In genomic region chr6:2780109-2780730, GRCh38 we compare ENCODE assay signal across 31 cellular contexts.
"Had no signal": no experiment of that assay in that cellular context is flagged by ENCODE, and none has a peak within 500 bp of the region (broad histone marks: within the 10 kb centered on the region; RNA-seq: fewer than 3 reads in every experiment).

No MANE protein-coding gene starts in this region.

- DNase-seq: activated B cell treated with CpG ODN at 0.5 μM for 24 hours; activated CD4-positive, alpha-beta T cell treated with anti-CD3 and anti-CD28 coated beads for 48 hours; activated CD4-positive, alpha-beta T cell treated with anti-CD3 and anti-CD28 coated beads, Interleukin-2, amount 50 U/mL, for 1 hour; activated CD4-positive, alpha-beta T cell treated with anti-CD3 and anti-CD28 coated beads, Interleukin-2, amount 50 U/mL, for 48 hours; activated CD8-positive, alpha-beta memory T cell treated with anti-CD3 and anti-CD28 coated beads for 24 hours; activated CD8-positive, alpha-beta T cell treated with anti-CD3 and anti-CD28 coated beads for 36 hours; activated effector memory CD4-positive, alpha-beta T cell treated with Interleukin-2 at 50 U/mL for 16 hours; activated gamma-delta T cell treated with Interleukin-2 at 50 U/mL for 16 hours; activated naive CD4-positive, alpha-beta T cell treated with anti-CD3 and anti-CD28 coated beads, Interleukin-2, amount 50 U/mL, for 16 hours; activated naive CD4-positive, alpha-beta T cell treated with Interleukin-2 at 50 U/mL for 16 hours; activated T-cell treated with anti-CD3 and anti-CD28 coated beads, Interleukin-2, amount 50 U/mL, for 4 hours; amniotic stem cell; anterior cingulate cortex; cortex of kidney; dermis blood vessel endothelial cell; effector CD4-positive, alpha-beta T cell; effector memory CD8-positive, alpha-beta T cell; erythroblast; foreskin keratinocyte; gastrocnemius medialis; T-helper 1 cell; T-helper 17 cell; T1000; WERI-Rb-1 had no signal

- H3K4me3 Mint-ChIP-seq: activated B cell treated with CpG ODN at 0.5 μM for 24 hours; activated CD8-positive, alpha-beta T cell treated with anti-CD3 and anti-CD28 coated beads for 36 hours; activated naive CD8-positive, alpha-beta T cell; activated T-cell treated with anti-CD3 and anti-CD28 coated beads, Interleukin-2, amount 50 U/mL, for 4 hours; activated T-helper 17 cell treated with anti-CD3 and anti-CD28 coated beads, Interleukin-2, amount 50 U/mL, for 72 hours; effector memory CD8-positive, alpha-beta T cell; T-helper 17 cell; T-helper 2 cell treated with Interferon-gamma antibody and Interleukin-4, amounts not matched to agents 5 μg/mL and 100 μg/mL, for 36 hours had no signal

- FAIRE-seq: astrocyte, colon had no signal

- H3K9me3 ChIP-seq: esophagus muscularis mucosa, gastrocnemius medialis had no signal

- H3K27ac Mint-ChIP-seq: activated B cell treated with CpG ODN at 0.5 μM for 24 hours; activated CD8-positive, alpha-beta T cell treated with anti-CD3 and anti-CD28 coated beads for 36 hours; activated naive CD8-positive, alpha-beta T cell; activated T-helper 17 cell treated with anti-CD3 and anti-CD28 coated beads, Interleukin-2, amount 50 U/mL, for 72 hours; T-helper 17 cell; T-helper 2 cell treated with Interferon-gamma antibody and Interleukin-4, amounts not matched to agents 5 μg/mL and 100 μg/mL, for 36 hours had no signal

- H3K27me3 Mint-ChIP-seq: activated B cell treated with CpG ODN at 0.5 μM for 24 hours; activated CD8-positive, alpha-beta T cell treated with anti-CD3 and anti-CD28 coated beads for 36 hours; activated naive CD8-positive, alpha-beta T cell; activated T-helper 17 cell treated with anti-CD3 and anti-CD28 coated beads, Interleukin-2, amount 50 U/mL, for 72 hours; effector memory CD8-positive, alpha-beta T cell; T-helper 17 cell had no signal

- H3K4me3 ChIP-seq: esophagus muscularis mucosa, gastrocnemius medialis had no signal

- H3K4me1 ChIP-seq: foreskin keratinocyte had no signal

- H3K9me3 Mint-ChIP-seq: activated B cell treated with CpG ODN at 0.5 μM for 24 hours; activated CD8-positive, alpha-beta T cell treated with anti-CD3 and anti-CD28 coated beads for 36 hours; activated T-cell treated with anti-CD3 and anti-CD28 coated beads, Interleukin-2, amount 50 U/mL, for 4 hours; activated T-helper 17 cell treated with anti-CD3 and anti-CD28 coated beads, Interleukin-2, amount 50 U/mL, for 72 hours; effector memory CD8-positive, alpha-beta T cell; T-helper 2 cell treated with Interferon-gamma antibody and Interleukin-4, amounts not matched to agents 5 μg/mL and 100 μg/mL, for 36 hours had no signal

- ATAC-seq: activated CD4-positive, CD25-positive, alpha-beta regulatory T cell treated with anti-CD3 and anti-CD28 coated beads, Interleukin-2, amount 50 U/mL, for 24 hours; activated CD8-positive, alpha-beta T cell treated with anti-CD3 and anti-CD28 coated beads for 36 hours; activated T-cell treated with anti-CD3 and anti-CD28 coated beads, Interleukin-2, amount 50 U/mL, for 4 hours; activated T-helper 17 cell treated with anti-CD3 and anti-CD28 coated beads, Interleukin-2, amount 50 U/mL, for 72 hours; effector memory CD8-positive, alpha-beta T cell; foreskin keratinocyte; gastrocnemius medialis; T-helper 17 cell had no signal

- H3K27ac ChIP-seq: esophagus muscularis mucosa, foreskin keratinocyte, gastrocnemius medialis, WERI-Rb-1 had no signal

- H3K27me3 ChIP-seq: esophagus muscularis mucosa, foreskin keratinocyte, gastrocnemius medialis had no signal
